In the genomic region with DNA sequence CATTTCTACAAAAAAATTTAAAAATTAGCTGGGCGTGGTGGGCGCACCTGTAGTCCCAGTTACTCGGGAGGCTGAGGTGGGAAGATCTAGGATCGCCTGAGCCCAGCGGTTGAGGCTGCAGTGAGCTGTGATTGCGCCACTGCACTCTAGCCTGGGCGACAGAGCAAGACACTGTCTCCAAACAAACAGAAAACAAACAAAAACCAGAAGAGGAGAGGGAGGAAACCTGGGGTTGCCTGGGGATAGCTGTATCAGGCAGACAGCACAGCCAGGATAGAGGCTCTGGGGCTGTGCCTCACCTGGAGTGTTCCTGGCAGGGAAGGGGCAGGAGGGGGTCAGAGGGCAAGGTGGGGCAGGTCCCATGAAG, we compare ENCODE assay signal across 1 cellular context.
TF ChIP-seq lines count a peak whose summit lies in the region.

No MANE protein-coding gene starts in this region.

TF ChIP-seq in HepG2, 621 proteins besides CTCF, POLR2A, EP300 and RAD21 (continued from another document and continues in another):
- TF ChIP-seq ZFP41 (CRISPR knock-in tag; IDR thresholded peaks at IDR 0.05; ENCODE audit: borderline replicate concordance) (no peak), ZNF790 (CRISPR knock-in tag; IDR thresholded peaks at IDR 0.05; ENCODE audit: borderline replicate concordance) (no peak), NCOA5 (CRISPR knock-in tag; IDR thresholded peaks at IDR 0.05) (no peak), ATF7 (IDR thresholded peaks at IDR 0.05) (no peak), ATF7 (CRISPR knock-in tag; IDR thresholded peaks at IDR 0.05) (no peak), ZNF180 (CRISPR knock-in tag; IDR thresholded peaks at IDR 0.05; ENCODE audit: borderline replicate concordance, low read depth) (no peak), SNAPC2 (CRISPR knock-in tag; IDR thresholded peaks at IDR 0.05) (no peak), ISX (CRISPR knock-in tag; conservative IDR thresholded peaks at IDR 0.05) (no peak), ZNF597 (CRISPR knock-in tag; IDR thresholded peaks at IDR 0.05) (no peak), RAD51 (IDR thresholded peaks at IDR 0.05; ENCODE audit: borderline replicate concordance) (no peak), CBX2 (IDR thresholded peaks at IDR 0.05; ENCODE audit: low read depth, low read length) (no peak), CBX2 (CRISPR knock-in tag; IDR thresholded peaks at IDR 0.05; ENCODE audit: low read depth) (no peak), CREBL2 (CRISPR knock-in tag; IDR thresholded peaks at IDR 0.05; ENCODE audit: borderline replicate concordance) (no peak), ZNF678 (CRISPR knock-in tag; IDR thresholded peaks at IDR 0.05) (no peak), ZNF496 (CRISPR knock-in tag; IDR thresholded peaks at IDR 0.05; ENCODE audit: insufficient replicate concordance) (no peak), ZNF383 (CRISPR knock-in tag; IDR thresholded peaks at IDR 0.05; ENCODE audit: borderline replicate concordance) (no peak), ATF7-NPFF (CRISPR knock-in tag; IDR thresholded peaks at IDR 0.05; ENCODE audit: low read depth) (no peak), TCF7 (IDR thresholded peaks at IDR 0.05; ENCODE audit: low read depth) (no peak), IRF9 (CRISPR knock-in tag; IDR thresholded peaks at IDR 0.05; ENCODE audit: borderline replicate concordance) (no peak), SOX6 (IDR thresholded peaks at IDR 0.05) (no peak), SOX6 (CRISPR knock-in tag; IDR thresholded peaks at IDR 0.05) (no peak), ZBTB2 (CRISPR knock-in tag; IDR thresholded peaks at IDR 0.05; ENCODE audit: low read depth) (0 out of 2 replicates have a peak, but pooled peaks have one; percentile 39), ZNF674 (CRISPR knock-in tag; IDR thresholded peaks at IDR 0.05; ENCODE audit: low read depth) (no peak), SNRNP70 (IDR thresholded peaks at IDR 0.05; ENCODE audit: low read depth, low read length) (no peak), ZNF530 (CRISPR knock-in tag; IDR thresholded peaks at IDR 0.05; ENCODE audit: low read depth) (no peak), MLLT10 (CRISPR knock-in tag; IDR thresholded peaks at IDR 0.05) (no peak), ZXDC (CRISPR knock-in tag; IDR thresholded peaks at IDR 0.05) (no peak), GPN1 (CRISPR knock-in tag; IDR thresholded peaks at IDR 0.05; ENCODE audit: borderline replicate concordance) (no peak), ZNF33B (CRISPR knock-in tag; IDR thresholded peaks at IDR 0.05) (no peak), BRD4 (CRISPR knock-in tag; IDR thresholded peaks at IDR 0.05) (no peak), ZHX1 (CRISPR knock-in tag; IDR thresholded peaks at IDR 0.05; ENCODE audit: low read depth) (no peak), TBP (CRISPR knock-in tag; IDR thresholded peaks at IDR 0.05) (no peak), MXI1 (IDR thresholded peaks at IDR 0.05; ENCODE audit: borderline replicate concordance, low read depth, low read length) (peak; percentile 28; the same call in 1 of the 3 replicates), ZNF607 (CRISPR knock-in tag; IDR thresholded peaks at IDR 0.05; ENCODE audit: borderline replicate concordance) (no peak), FOXM1 (CRISPR knock-in tag; IDR thresholded peaks at IDR 0.05) (no peak), ZNF550 (CRISPR knock-in tag; IDR thresholded peaks at IDR 0.05; ENCODE audit: borderline replicate concordance) (no peak)
- TF ChIP-seq, protein P1, sequence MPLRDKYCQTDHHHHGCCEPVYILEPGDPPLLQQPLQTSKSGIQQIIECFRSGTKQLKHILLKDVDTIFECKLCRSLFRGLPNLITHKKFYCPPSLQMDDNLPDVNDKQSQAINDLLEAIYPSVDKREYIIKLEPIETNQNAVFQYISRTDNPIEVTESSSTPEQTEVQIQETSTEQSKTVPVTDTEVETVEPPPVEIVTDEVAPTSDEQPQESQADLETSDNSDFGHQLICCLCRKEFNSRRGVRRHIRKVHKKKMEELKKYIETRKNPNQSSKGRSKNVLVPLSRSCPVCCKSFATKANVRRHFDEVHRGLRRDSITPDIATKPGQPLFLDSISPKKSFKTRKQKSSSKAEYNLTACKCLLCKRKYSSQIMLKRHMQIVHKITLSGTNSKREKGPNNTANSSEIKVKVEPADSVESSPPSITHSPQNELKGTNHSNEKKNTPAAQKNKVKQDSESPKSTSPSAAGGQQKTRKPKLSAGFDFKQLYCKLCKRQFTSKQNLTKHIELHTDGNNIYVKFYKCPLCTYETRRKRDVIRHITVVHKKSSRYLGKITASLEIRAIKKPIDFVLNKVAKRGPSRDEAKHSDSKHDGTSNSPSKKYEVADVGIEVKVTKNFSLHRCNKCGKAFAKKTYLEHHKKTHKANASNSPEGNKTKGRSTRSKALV (CRISPR knock-in tag; IDR thresholded peaks at IDR 0.05), result no peak
- TF ChIP-seq, protein P2, sequence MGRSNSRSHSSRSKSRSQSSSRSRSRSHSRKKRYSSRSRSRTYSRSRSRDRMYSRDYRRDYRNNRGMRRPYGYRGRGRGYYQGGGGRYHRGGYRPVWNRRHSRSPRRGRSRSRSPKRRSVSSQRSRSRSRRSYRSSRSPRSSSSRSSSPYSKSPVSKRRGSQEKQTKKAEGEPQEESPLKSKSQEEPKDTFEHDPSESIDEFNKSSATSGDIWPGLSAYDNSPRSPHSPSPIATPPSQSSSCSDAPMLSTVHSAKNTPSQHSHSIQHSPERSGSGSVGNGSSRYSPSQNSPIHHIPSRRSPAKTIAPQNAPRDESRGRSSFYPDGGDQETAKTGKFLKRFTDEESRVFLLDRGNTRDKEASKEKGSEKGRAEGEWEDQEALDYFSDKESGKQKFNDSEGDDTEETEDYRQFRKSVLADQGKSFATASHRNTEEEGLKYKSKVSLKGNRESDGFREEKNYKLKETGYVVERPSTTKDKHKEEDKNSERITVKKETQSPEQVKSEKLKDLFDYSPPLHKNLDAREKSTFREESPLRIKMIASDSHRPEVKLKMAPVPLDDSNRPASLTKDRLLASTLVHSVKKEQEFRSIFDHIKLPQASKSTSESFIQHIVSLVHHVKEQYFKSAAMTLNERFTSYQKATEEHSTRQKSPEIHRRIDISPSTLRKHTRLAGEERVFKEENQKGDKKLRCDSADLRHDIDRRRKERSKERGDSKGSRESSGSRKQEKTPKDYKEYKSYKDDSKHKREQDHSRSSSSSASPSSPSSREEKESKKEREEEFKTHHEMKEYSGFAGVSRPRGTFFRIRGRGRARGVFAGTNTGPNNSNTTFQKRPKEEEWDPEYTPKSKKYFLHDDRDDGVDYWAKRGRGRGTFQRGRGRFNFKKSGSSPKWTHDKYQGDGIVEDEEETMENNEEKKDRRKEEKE (IDR thresholded peaks at IDR 0.05), result no peak
- TF ChIP-seq, protein P3, sequence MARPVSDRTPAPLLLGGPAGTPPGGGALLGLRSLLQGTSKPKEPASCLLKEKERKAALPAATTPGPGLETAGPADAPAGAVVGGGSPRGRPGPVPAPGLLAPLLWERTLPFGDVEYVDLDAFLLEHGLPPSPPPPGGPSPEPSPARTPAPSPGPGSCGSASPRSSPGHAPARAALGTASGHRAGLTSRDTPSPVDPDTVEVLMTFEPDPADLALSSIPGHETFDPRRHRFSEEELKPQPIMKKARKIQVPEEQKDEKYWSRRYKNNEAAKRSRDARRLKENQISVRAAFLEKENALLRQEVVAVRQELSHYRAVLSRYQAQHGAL (CRISPR knock-in tag; IDR thresholded peaks at IDR 0.05; ENCODE audit: not compliant biosample characterization), result no peak
- TF ChIP-seq, protein P4, sequence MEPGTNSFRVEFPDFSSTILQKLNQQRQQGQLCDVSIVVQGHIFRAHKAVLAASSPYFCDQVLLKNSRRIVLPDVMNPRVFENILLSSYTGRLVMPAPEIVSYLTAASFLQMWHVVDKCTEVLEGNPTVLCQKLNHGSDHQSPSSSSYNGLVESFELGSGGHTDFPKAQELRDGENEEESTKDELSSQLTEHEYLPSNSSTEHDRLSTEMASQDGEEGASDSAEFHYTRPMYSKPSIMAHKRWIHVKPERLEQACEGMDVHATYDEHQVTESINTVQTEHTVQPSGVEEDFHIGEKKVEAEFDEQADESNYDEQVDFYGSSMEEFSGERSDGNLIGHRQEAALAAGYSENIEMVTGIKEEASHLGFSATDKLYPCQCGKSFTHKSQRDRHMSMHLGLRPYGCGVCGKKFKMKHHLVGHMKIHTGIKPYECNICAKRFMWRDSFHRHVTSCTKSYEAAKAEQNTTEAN (CRISPR knock-in tag; conservative IDR thresholded peaks at IDR 0.05), result no peak; the same call in 1 of the 2 replicates
- TF ChIP-seq, protein P5, sequence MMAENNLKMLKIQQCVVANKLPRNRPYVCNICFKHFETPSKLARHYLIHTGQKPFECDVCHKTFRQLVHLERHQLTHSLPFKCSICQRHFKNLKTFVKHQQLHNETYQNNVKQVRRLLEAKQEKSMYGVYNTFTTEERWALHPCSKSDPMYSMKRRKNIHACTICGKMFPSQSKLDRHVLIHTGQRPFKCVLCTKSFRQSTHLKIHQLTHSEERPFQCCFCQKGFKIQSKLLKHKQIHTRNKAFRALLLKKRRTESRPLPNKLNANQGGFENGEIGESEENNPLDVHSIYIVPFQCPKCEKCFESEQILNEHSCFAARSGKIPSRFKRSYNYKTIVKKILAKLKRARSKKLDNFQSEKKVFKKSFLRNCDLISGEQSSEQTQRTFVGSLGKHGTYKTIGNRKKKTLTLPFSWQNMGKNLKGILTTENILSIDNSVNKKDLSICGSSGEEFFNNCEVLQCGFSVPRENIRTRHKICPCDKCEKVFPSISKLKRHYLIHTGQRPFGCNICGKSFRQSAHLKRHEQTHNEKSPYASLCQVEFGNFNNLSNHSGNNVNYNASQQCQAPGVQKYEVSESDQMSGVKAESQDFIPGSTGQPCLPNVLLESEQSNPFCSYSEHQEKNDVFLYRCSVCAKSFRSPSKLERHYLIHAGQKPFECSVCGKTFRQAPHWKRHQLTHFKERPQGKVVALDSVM (CRISPR knock-in tag; IDR thresholded peaks at IDR 0.05), result peak; percentile 74; the same call in 1 of the 2 replicates
